In the genomic region with DNA sequence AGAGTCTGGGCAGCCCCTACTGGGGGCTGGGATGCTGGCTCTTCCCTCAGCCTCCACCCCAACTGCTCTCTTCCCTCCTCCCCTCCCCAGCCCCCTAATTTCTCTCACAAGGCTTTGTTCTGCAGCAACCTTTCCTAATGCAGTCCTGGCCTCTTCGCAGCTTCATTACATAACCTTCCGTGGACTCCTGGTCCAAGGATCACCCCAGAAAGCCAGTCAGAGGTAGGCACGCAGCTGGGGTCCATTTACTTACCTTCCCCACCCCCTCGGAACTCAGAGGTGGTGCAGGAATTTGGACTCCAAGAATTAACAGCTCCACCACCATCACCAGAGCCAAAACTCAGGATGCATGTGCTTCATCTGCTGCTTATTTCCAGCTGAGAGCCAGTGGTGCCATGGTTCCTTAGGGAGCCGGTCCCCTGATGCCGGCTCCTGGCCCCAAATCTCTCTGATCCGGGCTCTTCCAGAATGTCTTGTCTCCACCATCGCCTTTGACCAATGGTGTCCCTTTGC, we compare ENCODE assay signal across 1 cellular context.
TF ChIP-seq lines count a peak whose summit lies in the region.

No MANE protein-coding gene starts in this region.

TF ChIP-seq in HepG2, 621 proteins besides CTCF, POLR2A, EP300 and RAD21 (continued from another document):
- TF ChIP-seq, protein P1, sequence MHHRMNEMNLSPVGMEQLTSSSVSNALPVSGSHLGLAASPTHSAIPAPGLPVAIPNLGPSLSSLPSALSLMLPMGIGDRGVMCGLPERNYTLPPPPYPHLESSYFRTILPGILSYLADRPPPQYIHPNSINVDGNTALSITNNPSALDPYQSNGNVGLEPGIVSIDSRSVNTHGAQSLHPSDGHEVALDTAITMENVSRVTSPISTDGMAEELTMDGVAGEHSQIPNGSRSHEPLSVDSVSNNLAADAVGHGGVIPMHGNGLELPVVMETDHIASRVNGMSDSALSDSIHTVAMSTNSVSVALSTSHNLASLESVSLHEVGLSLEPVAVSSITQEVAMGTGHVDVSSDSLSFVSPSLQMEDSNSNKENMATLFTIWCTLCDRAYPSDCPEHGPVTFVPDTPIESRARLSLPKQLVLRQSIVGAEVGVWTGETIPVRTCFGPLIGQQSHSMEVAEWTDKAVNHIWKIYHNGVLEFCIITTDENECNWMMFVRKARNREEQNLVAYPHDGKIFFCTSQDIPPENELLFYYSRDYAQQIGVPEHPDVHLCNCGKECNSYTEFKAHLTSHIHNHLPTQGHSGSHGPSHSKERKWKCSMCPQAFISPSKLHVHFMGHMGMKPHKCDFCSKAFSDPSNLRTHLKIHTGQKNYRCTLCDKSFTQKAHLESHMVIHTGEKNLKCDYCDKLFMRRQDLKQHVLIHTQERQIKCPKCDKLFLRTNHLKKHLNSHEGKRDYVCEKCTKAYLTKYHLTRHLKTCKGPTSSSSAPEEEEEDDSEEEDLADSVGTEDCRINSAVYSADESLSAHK (CRISPR knock-in tag; IDR thresholded peaks at IDR 0.05; ENCODE audit: borderline replicate concordance), result no peak
- no peak for TF ChIP-seq THYN1 (CRISPR knock-in tag; IDR thresholded peaks at IDR 0.05; ENCODE audit: borderline replicate concordance, low read depth)
- 0 out of 2 replicates have a peak, but pooled peaks have one; percentile 6 for TF ChIP-seq NFIC (IDR thresholded peaks at IDR 0.05; ENCODE audit: low read length)
- no peak for TF ChIP-seq ZNF530 (CRISPR knock-in tag; IDR thresholded peaks at IDR 0.05; ENCODE audit: low read depth)
- no peak for TF ChIP-seq ZSCAN20 (CRISPR knock-in tag; IDR thresholded peaks at IDR 0.05; ENCODE audit: borderline replicate concordance)
- TF ChIP-seq YEATS4 (CRISPR knock-in tag; IDR thresholded peaks at IDR 0.05; ENCODE audit: borderline replicate concordance), result peak; percentile 49; the same call in 1 of the 2 replicates
- TF ChIP-seq SNAPC2 (CRISPR knock-in tag; IDR thresholded peaks at IDR 0.05), result no peak
- TF ChIP-seq, protein P2, sequence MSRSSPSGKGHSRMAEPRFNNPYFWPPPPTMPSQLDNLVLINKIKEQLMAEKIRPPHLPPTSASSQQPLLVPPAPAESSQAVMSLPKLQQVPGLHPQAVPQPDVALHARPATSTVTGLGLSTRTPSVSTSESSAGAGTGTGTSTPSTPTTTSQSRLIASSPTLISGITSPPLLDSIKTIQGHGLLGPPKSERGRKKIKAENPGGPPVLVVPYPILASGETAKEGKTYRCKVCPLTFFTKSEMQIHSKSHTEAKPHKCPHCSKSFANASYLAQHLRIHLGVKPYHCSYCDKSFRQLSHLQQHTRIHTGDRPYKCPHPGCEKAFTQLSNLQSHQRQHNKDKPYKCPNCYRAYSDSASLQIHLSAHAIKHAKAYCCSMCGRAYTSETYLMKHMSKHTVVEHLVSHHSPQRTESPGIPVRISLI (CRISPR knock-in tag; IDR thresholded peaks at IDR 0.05; ENCODE audit: borderline replicate concordance), result no peak
- TF ChIP-seq GATAD1 (CRISPR knock-in tag; IDR thresholded peaks at IDR 0.05), result no peak
- 0 out of 2 replicates have a peak, but pooled peaks have one; percentile 22 for TF ChIP-seq HHEX (CRISPR knock-in tag; IDR thresholded peaks at IDR 0.05)
- TF ChIP-seq CCDC6 (CRISPR knock-in tag; IDR thresholded peaks at IDR 0.05), result peak; percentile 7; the same call in 1 of the 2 replicates
- 0 out of 2 replicates have a peak, but pooled peaks have one; percentile 19 for TF ChIP-seq RBFOX2 (IDR thresholded peaks at IDR 0.05; ENCODE audit: low read depth, low read length)
- TF ChIP-seq, protein P3, sequence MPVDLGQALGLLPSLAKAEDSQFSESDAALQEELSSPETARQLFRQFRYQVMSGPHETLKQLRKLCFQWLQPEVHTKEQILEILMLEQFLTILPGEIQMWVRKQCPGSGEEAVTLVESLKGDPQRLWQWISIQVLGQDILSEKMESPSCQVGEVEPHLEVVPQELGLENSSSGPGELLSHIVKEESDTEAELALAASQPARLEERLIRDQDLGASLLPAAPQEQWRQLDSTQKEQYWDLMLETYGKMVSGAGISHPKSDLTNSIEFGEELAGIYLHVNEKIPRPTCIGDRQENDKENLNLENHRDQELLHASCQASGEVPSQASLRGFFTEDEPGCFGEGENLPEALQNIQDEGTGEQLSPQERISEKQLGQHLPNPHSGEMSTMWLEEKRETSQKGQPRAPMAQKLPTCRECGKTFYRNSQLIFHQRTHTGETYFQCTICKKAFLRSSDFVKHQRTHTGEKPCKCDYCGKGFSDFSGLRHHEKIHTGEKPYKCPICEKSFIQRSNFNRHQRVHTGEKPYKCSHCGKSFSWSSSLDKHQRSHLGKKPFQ (CRISPR knock-in tag; IDR thresholded peaks at IDR 0.05; ENCODE audit: insufficient replicate concordance), result peak; percentile 5
- TF ChIP-seq, protein P4, sequence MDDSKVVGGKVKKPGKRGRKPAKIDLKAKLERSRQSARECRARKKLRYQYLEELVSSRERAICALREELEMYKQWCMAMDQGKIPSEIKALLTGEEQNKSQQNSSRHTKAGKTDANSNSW (CRISPR knock-in tag; IDR thresholded peaks at IDR 0.05; ENCODE audit: borderline replicate concordance), result no peak
- peak; percentile 92 for TF ChIP-seq HNF4A (CRISPR knock-in tag; IDR thresholded peaks at IDR 0.05)
- TF ChIP-seq RARA (CRISPR knock-in tag; IDR thresholded peaks at IDR 0.05), result peak; percentile 71; the same call in 1 of the 2 replicates
- TF ChIP-seq, protein P5, sequence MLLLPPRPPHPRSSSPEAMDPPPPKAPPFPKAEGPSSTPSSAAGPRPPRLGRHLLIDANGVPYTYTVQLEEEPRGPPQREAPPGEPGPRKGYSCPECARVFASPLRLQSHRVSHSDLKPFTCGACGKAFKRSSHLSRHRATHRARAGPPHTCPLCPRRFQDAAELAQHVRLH (CRISPR knock-in tag; IDR thresholded peaks at IDR 0.05; ENCODE audit: borderline replicate concordance, low read depth), result peak; percentile 57; the same call in 1 of the 2 replicates
- peak; percentile 22 for TF ChIP-seq YY1 (IDR thresholded peaks at IDR 0.05; ENCODE audit: insufficient read depth, insufficient replicate concordance, low read depth, low read length)
- TF ChIP-seq, protein P6, sequence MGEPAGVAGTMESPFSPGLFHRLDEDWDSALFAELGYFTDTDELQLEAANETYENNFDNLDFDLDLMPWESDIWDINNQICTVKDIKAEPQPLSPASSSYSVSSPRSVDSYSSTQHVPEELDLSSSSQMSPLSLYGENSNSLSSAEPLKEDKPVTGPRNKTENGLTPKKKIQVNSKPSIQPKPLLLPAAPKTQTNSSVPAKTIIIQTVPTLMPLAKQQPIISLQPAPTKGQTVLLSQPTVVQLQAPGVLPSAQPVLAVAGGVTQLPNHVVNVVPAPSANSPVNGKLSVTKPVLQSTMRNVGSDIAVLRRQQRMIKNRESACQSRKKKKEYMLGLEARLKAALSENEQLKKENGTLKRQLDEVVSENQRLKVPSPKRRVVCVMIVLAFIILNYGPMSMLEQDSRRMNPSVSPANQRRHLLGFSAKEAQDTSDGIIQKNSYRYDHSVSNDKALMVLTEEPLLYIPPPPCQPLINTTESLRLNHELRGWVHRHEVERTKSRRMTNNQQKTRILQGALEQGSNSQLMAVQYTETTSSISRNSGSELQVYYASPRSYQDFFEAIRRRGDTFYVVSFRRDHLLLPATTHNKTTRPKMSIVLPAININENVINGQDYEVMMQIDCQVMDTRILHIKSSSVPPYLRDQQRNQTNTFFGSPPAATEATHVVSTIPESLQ (CRISPR knock-in tag; conservative IDR thresholded peaks at IDR 0.05), result no peak
- TF ChIP-seq MAZ (IDR thresholded peaks at IDR 0.05; ENCODE audit: borderline replicate concordance, low read depth, low read length), result no peak
- no peak; the same call in 1 of the 2 replicates for TF ChIP-seq MAZ (CRISPR knock-in tag; IDR thresholded peaks at IDR 0.05; ENCODE audit: low read depth)
- no peak for TF ChIP-seq ZNF629 (CRISPR knock-in tag; conservative IDR thresholded peaks at IDR 0.05)
- TF ChIP-seq NFYB (CRISPR knock-in tag; IDR thresholded peaks at IDR 0.05), result 0 out of 2 replicates have a peak, but pooled peaks have one; percentile 13
- TF ChIP-seq ZBTB8A (CRISPR knock-in tag; IDR thresholded peaks at IDR 0.05; ENCODE audit: borderline replicate concordance, low read depth), result no peak
- TF ChIP-seq SCMH1 (CRISPR knock-in tag; IDR thresholded peaks at IDR 0.05; ENCODE audit: borderline replicate concordance), result no peak
- TF ChIP-seq NCOR1 (IDR thresholded peaks at IDR 0.05; ENCODE audit: borderline replicate concordance, low read length), result peak; percentile 47; the same call in 1 of the 2 replicates
- TF ChIP-seq ZNF136 (CRISPR knock-in tag; IDR thresholded peaks at IDR 0.05; ENCODE audit: low read depth), result no peak
- 0 out of 2 replicates have a peak, but pooled peaks have one; percentile 64 for TF ChIP-seq CHCHD3 (CRISPR knock-in tag; IDR thresholded peaks at IDR 0.05)
- TF ChIP-seq HDAC2 (CRISPR knock-in tag; IDR thresholded peaks at IDR 0.05), result peak; percentile 65; the same call in 1 of the 2 replicates
- peak; percentile 60; the same call in 1 of the 2 replicates for TF ChIP-seq SP5 (CRISPR knock-in tag; IDR thresholded peaks at IDR 0.05; ENCODE audit: borderline replicate concordance, low read depth)
- peak; percentile 8; the same call in 1 of the 2 replicates for TF ChIP-seq ZNF644 (CRISPR knock-in tag; IDR thresholded peaks at IDR 0.05; ENCODE audit: low read depth)
- no peak for TF ChIP-seq MIER2 (CRISPR knock-in tag; IDR thresholded peaks at IDR 0.05)
- no peak for TF ChIP-seq TMF1 (CRISPR knock-in tag; IDR thresholded peaks at IDR 0.05; ENCODE audit: low read depth)
- no peak for TF ChIP-seq SIN3A (IDR thresholded peaks at IDR 0.05; ENCODE audit: borderline replicate concordance, low read depth, low read length)
- TF ChIP-seq, protein P7, sequence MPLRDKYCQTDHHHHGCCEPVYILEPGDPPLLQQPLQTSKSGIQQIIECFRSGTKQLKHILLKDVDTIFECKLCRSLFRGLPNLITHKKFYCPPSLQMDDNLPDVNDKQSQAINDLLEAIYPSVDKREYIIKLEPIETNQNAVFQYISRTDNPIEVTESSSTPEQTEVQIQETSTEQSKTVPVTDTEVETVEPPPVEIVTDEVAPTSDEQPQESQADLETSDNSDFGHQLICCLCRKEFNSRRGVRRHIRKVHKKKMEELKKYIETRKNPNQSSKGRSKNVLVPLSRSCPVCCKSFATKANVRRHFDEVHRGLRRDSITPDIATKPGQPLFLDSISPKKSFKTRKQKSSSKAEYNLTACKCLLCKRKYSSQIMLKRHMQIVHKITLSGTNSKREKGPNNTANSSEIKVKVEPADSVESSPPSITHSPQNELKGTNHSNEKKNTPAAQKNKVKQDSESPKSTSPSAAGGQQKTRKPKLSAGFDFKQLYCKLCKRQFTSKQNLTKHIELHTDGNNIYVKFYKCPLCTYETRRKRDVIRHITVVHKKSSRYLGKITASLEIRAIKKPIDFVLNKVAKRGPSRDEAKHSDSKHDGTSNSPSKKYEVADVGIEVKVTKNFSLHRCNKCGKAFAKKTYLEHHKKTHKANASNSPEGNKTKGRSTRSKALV (CRISPR knock-in tag; IDR thresholded peaks at IDR 0.05), result no peak
